17 cellular contexts compared by ENCODE assay signal in genomic region chr2:225400546-225400945, GRCh38. TPM values are rescaled to one million over a fixed set of nuclear protein-coding genes. Genes with fewer than 3 reads are reported as not detected.
DNase-seq lines count a peak whose midpoint lies in the region; ATAC-seq and TF ChIP-seq lines count a peak whose summit lies in the region.
"Had no signal": no experiment of that assay in that cellular context is flagged by ENCODE, and none has a peak within 500 bp of the region (broad histone marks: within the 10 kb centered on the region; RNA-seq: fewer than 3 reads in every experiment).

No MANE protein-coding gene starts in this region.

- H3K4me1 Mint-ChIP-seq in H9 (peaks cover 5 to 8% of the 10 kb centered on the region in 2 experiments), WTC11 (peaks cover 12% of the 10 kb centered on the region), glutamatergic neuron (ENCODE audit: low read depth, unreplicated experiment) (peaks cover 38% of the 10 kb centered on the region)
- no peaks in the 10 kb centered on the region for H3K4me1 Mint-ChIP-seq in effector memory CD8-positive, alpha-beta T cell (ENCODE audit: low read depth in 2 of 2)
- H3K4me1 Mint-ChIP-seq: CD8-positive, alpha-beta memory T cell had no signal

- no peak overlapping the region for H2BK5ac ChIP-seq in H9 (ENCODE audit: insufficient read length, low read length)

- no peak overlapping the region for H3K56ac ChIP-seq in H9 (ENCODE audit: insufficient read length, low read depth, low read length)

- H3K18ac ChIP-seq in H9 (ENCODE audit: insufficient read length, low read depth, low read length): no peak overlapping the region

- no peak overlapping the region for H3K4ac ChIP-seq in H9 (ENCODE audit: low read depth, low read length)

- H3K14ac ChIP-seq in H9 (ENCODE audit: insufficient read depth, low read length): no peak overlapping the region

- no peak overlapping the region for H3K27ac Mint-ChIP-seq in H9
- no peak overlapping the region for H3K27ac Mint-ChIP-seq in WTC11
- H3K27ac Mint-ChIP-seq in glutamatergic neuron (ENCODE audit: unreplicated experiment): peak overlapping the region; percentile 100
- no peak overlapping the region for H3K27ac Mint-ChIP-seq in effector memory CD8-positive, alpha-beta T cell
- H3K27ac Mint-ChIP-seq: CD8-positive, alpha-beta memory T cell; IgD-negative memory B cell had no signal

- H3K23me2 ChIP-seq in H9 (ENCODE audit: insufficient read length, low read depth, low read length, poor library complexity, severe bottlenecking): no peaks in the 10 kb centered on the region

- H3K4me3 ChIP-seq in right atrium auricular region: no peak overlapping the region
- H3K4me3 ChIP-seq: BLaER1 treated with 17β-estradiol and CSF1 and Interleukin-3, amounts not matched to agents 10 nM and 100 nM had no signal

- H4K20me1 ChIP-seq in H9 (ENCODE audit: control insufficient read depth, insufficient read depth, insufficient read length): no peaks in the 10 kb centered on the region
- H4K20me1 ChIP-seq: BLaER1 treated with 17β-estradiol and CSF1 and Interleukin-3, amounts not matched to agents 10 nM and 100 nM had no signal

- no peaks in the 10 kb centered on the region for H3K36me3 ChIP-seq in right atrium auricular region
- H3K36me3 ChIP-seq: BLaER1 treated with 17β-estradiol and CSF1 and Interleukin-3, amounts not matched to agents 10 nM and 100 nM had no signal

- no peak overlapping the region for H4K8ac ChIP-seq in H9 (replicated peaks; ENCODE audit: insufficient read length, low read depth, low read length)

- H3K4me1 ChIP-seq in H9 (ENCODE audit: insufficient read depth, low read length) (no peaks in the 10 kb centered on the region), right atrium auricular region (no peaks in the 10 kb centered on the region)
- H3K4me1 ChIP-seq: BLaER1 treated with 17β-estradiol and CSF1 and Interleukin-3, amounts not matched to agents 10 nM and 100 nM had no signal

- no peak overlapping the region for H4K5ac ChIP-seq in H9 (ENCODE audit: insufficient read length, low read depth, low read length)

- ATAC-seq in WTC11: no peak
- no peak for ATAC-seq in effector memory CD8-positive, alpha-beta T cell (replicated peaks)

- H2BK15ac ChIP-seq in H9 (ENCODE audit: low read depth, low read length): no peak overlapping the region

- H2AFZ ChIP-seq in H9 (ENCODE audit: low read length): no peak overlapping the region

- H3K27me3 Mint-ChIP-seq in H9 (ENCODE audit: low read depth) (peaks cover 7% of the 10 kb centered on the region), WTC11 (ENCODE audit: low read depth) (no peaks in the 10 kb centered on the region), glutamatergic neuron (ENCODE audit: unreplicated experiment) (peaks cover 6% of the 10 kb centered on the region)
- H3K27me3 Mint-ChIP-seq in effector memory CD8-positive, alpha-beta T cell: peaks cover 29 to 55% of the 10 kb centered on the region in 2 donors

- no peaks in the 10 kb centered on the region for H3K9me3 ChIP-seq in H9 (ENCODE audit: control insufficient read depth, low read depth, low read length)
- H3K9me3 ChIP-seq in right atrium auricular region: no peaks in the 10 kb centered on the region
- H3K9me3 ChIP-seq: BLaER1 treated with 17β-estradiol and CSF1 and Interleukin-3, amounts not matched to agents 10 nM and 100 nM had no signal

- H3K79me1 ChIP-seq in H9 (ENCODE audit: insufficient read depth, low read depth, low read length, poor library complexity, severe bottlenecking): no peaks in the 10 kb centered on the region

- no peak overlapping the region for H3T11ph ChIP-seq in H9 (ENCODE audit: low read length)

- H2BK12ac ChIP-seq in H9 (ENCODE audit: insufficient read length, low read depth, low read length): no peak overlapping the region

- H3K79me2 ChIP-seq in H9 (ENCODE audit: insufficient read depth, low read length): no peaks in the 10 kb centered on the region

- no peak overlapping the region for H2BK20ac ChIP-seq in H9 (ENCODE audit: low read depth, low read length, poor library complexity, severe bottlenecking)

- DNase-seq in DMS79 treated with DMSO at 0.1 percent for 48 hours (lab: John Stamatoyannopoulos, UW) (peak; percentile 11), DMS79 (lab: John Stamatoyannopoulos, UW) (no peak), H9 (no peak), WTC11 (ENCODE audit: low spot score) (no peak), glutamatergic neuron (no peak), AML-193 (lab: John Stamatoyannopoulos, UW) (no peak), right atrium auricular region (ENCODE audit: low spot score) (no peak)
- no peak for DNase-seq in effector memory CD8-positive, alpha-beta T cell
- DNase-seq: 8988T; CD8-positive, alpha-beta memory T cell; DMS 273 treated with DMSO at 0.1 percent for 48 hours; NCI-H1930; NCI-H526; SIG-M5 had no signal

- H3K27ac ChIP-seq in H9 (ENCODE audit: insufficient read length, low read depth, low read length) (no peak overlapping the region), right atrium auricular region (no peak overlapping the region)
- H3K27ac ChIP-seq: BLaER1 treated with 17β-estradiol and CSF1 and Interleukin-3, amounts not matched to agents 10 nM and 100 nM; HL-60 had no signal

- POLR2A ChIA-PET in WTC11 (lab: Charles Lee): no interaction called here

- no peaks in the 10 kb centered on the region for H3K27me3 ChIP-seq in H9 (ENCODE audit: insufficient read depth, low read length)
- no peaks in the 10 kb centered on the region for H3K27me3 ChIP-seq in right atrium auricular region
- H3K27me3 ChIP-seq: BLaER1 treated with 17β-estradiol and CSF1 and Interleukin-3, amounts not matched to agents 10 nM and 100 nM had no signal

- H2AK5ac ChIP-seq in H9 (ENCODE audit: insufficient read length, low read length): no peak overlapping the region

- no peak for TF ChIP-seq CTCF in H9 (conservative IDR thresholded peaks at IDR 0.05)
- TF ChIP-seq CTCF in WTC11 (IDR thresholded peaks at IDR 0.05): no peak
- TF ChIP-seq CTCF in glutamatergic neuron (IDR thresholded peaks at IDR 0.05; ENCODE audit: partially characterized antibody, unreplicated experiment): no peak
- no peak for TF ChIP-seq CTCF in right atrium auricular region (IDR thresholded peaks at IDR 0.05)

- no peak overlapping the region for H3K23ac ChIP-seq in H9 (ENCODE audit: insufficient read length, low read depth, low read length)

- H3K9me3 Mint-ChIP-seq in H9 (no peaks in the 10 kb centered on the region), WTC11 (no peaks in the 10 kb centered on the region), glutamatergic neuron (ENCODE audit: unreplicated experiment) (no peaks in the 10 kb centered on the region)
- no peaks in the 10 kb centered on the region for H3K9me3 Mint-ChIP-seq in effector memory CD8-positive, alpha-beta T cell

- H2BK120ac ChIP-seq in H9 (ENCODE audit: low read depth, low read length, poor library complexity, severe bottlenecking): no peak overlapping the region

- no CpG with 5 or more reads among the region's 6 CpGs for WGBS in H9 (ENCODE audit: extremely low coverage, insufficient read length, low lambda C conversion rate)

- CTCF ChIA-PET in WTC11 (lab: Charles Lee): no interaction called here

- no peak overlapping the region for H3K9ac ChIP-seq in H9 (ENCODE audit: extremely low read depth, insufficient read length, low read length)
- H3K9ac ChIP-seq: BLaER1 treated with 17β-estradiol and CSF1 and Interleukin-3, amounts not matched to agents 10 nM and 100 nM had no signal

- H3K36me3 Mint-ChIP-seq in H9 (ENCODE audit: insufficient read depth in 1 of 3, low read depth in 3 of 3): no peaks in the 10 kb centered on the region
- H3K36me3 Mint-ChIP-seq in WTC11: no peaks in the 10 kb centered on the region
- no peaks in the 10 kb centered on the region for H3K36me3 Mint-ChIP-seq in glutamatergic neuron (ENCODE audit: unreplicated experiment)
- H3K36me3 Mint-ChIP-seq in effector memory CD8-positive, alpha-beta T cell (ENCODE audit: insufficient read depth): peaks cover 3% of the 10 kb centered on the region
- H3K36me3 Mint-ChIP-seq: CD8-positive, alpha-beta memory T cell; IgD-negative memory B cell had no signal

- peak overlapping the region; percentile 35 for H3K4me2 ChIP-seq in H9 (ENCODE audit: insufficient read depth, insufficient read length, low read length)
- H3K4me2 ChIP-seq: BLaER1 treated with 17β-estradiol and CSF1 and Interleukin-3, amounts not matched to agents 10 nM and 100 nM had no signal

- peak overlapping the region in 1 of 2 experiments; percentile 73; a peak in 1 of 5 replicates for H3K4me3 Mint-ChIP-seq in H9
- peak overlapping the region; percentile 61 for H3K4me3 Mint-ChIP-seq in WTC11
- H3K4me3 Mint-ChIP-seq in glutamatergic neuron (ENCODE audit: unreplicated experiment): peak overlapping the region; percentile 88
- no peak overlapping the region for H3K4me3 Mint-ChIP-seq in effector memory CD8-positive, alpha-beta T cell
- H3K4me3 Mint-ChIP-seq: CD8-positive, alpha-beta memory T cell; IgD-negative memory B cell had no signal

- H4K91ac ChIP-seq in H9 (ENCODE audit: insufficient read length, low read depth, low read length): no peak overlapping the region

TF ChIP-seq in WTC11, 78 proteins besides CTCF, POLR2A, EP300 and RAD21 (continues in another document):
- TF ChIP-seq TEAD4 (CRISPR knock-in tag; IDR thresholded peaks at IDR 0.05): no peak
- no peak for TF ChIP-seq PRDM15 (CRISPR knock-in tag; IDR thresholded peaks at IDR 0.05)

RNA-seq across cellular contexts. Expression of gene NYAP2, which starts 1.0 kb away (rescaled TPM):
- total RNA-seq in H9 (2021) (not detected in 2 replicates), WTC11 (2021) (not detected in 3 replicates), glutamatergic neuron (ENCODE audit: unreplicated experiment) (0.32 TPM), right atrium auricular region (not detected)
- total RNA-seq: CD8-positive, alpha-beta memory T cell had no signal

Comparison
In these comparisons a context has a peak if more than half of its experiments do, and no peak if none do; other contexts are left out.
1. H3K4me3 Mint-ChIP-seq: peak in WTC11 (single experiment) and glutamatergic neuron (single experiment); none in effector memory CD8-positive, alpha-beta T cell (0 of 2).